Comparison of ENCODE assay signal across 1 cellular context in genomic region chr3:46369675-46370132, GRCh38.
TF ChIP-seq lines count a peak whose summit lies in the region.

No MANE protein-coding gene starts in this region.

TF ChIP-seq in GM12878, 131 proteins besides CTCF, POLR2A, EP300 and RAD21 (continued from another document):
- TF ChIP-seq JUND (IDR thresholded peaks at IDR 0.05; ENCODE audit: low read depth, low read length) (peak; percentile 42; the same call in 1 of the 2 replicates), MTA3 (IDR thresholded peaks at IDR 0.05; ENCODE audit: borderline replicate concordance, low read length) (peak; percentile 76; the same call in 1 of the 2 replicates), IKZF1 (conservative IDR thresholded peaks at IDR 0.05) (peak; percentile 48), CEBPZ (IDR thresholded peaks at IDR 0.05; ENCODE audit: low read depth, low read length) (no peak), ZNF24 (IDR thresholded peaks at IDR 0.05) (no peak), E2F8 (IDR thresholded peaks at IDR 0.05; ENCODE audit: low read depth, partially characterized antibody) (no peak), RCOR1 (conservative IDR thresholded peaks at IDR 0.05; ENCODE audit: low read depth, low read length) (no peak), BRCA1 (IDR thresholded peaks at IDR 0.05; ENCODE audit: low read depth, low read length) (no peak), IRF5 (IDR thresholded peaks at IDR 0.05; ENCODE audit: borderline replicate concordance) (no peak), POLR2AphosphoS5 (IDR thresholded peaks at IDR 0.05; ENCODE audit: low read length) (no peak), EED (IDR thresholded peaks at IDR 0.05; ENCODE audit: low read depth) (peak; percentile 79), ATF7 (IDR thresholded peaks at IDR 0.05; ENCODE audit: low read depth) (peak; percentile 74)
